ENCODE assay signal across 1 cellular context in the genomic region with DNA sequence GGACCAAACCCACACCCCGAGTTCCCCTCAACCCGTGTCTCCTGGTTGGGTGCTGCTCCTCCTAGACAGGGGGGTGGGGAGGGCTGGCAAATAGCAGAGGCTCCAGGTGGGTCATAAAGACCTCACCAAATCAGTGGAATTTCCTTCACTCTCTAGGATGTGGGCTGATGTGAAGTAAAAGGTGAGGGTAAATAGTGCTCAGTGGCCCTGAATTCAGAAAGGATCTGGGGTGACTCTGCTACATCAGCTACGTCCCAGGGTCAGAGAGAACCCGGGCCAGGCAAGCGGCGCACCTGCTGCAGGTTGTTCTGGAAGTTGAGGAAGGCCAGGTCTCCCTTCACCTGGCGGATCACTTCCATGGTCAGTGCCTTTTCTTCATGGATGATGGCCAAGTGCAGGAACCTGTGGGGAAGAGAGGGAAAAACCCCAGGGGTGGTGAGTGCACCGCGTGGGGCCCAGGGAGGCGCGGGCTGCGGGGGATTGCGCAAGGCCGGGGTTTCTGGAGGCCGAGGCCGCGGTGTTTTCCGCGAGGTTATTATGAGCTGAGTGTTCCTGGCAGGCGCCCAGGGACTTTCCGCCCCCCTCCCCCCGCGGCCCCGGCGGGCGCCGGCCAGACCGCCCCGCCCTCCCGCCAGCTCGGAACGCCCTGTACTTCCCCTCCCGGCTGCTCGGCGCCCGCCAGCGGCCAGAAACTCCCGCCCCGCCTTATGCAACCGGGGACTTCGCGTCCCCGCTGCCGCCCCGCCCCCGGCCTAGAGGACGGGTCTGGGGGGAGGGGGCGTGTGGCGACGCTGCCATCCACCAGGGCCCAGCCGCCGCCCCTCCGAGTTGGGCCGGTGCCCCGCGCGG.
A peak's percentile ranks its signal among the peaks of the same experiment; 100 is the strongest.
TF ChIP-seq lines count a peak whose summit lies in the region.

No MANE protein-coding gene starts in this region.

TF ChIP-seq in HepG2, 621 proteins besides CTCF, POLR2A, EP300 and RAD21 (continued from another document and continues in another):
- TF ChIP-seq, protein P1, sequence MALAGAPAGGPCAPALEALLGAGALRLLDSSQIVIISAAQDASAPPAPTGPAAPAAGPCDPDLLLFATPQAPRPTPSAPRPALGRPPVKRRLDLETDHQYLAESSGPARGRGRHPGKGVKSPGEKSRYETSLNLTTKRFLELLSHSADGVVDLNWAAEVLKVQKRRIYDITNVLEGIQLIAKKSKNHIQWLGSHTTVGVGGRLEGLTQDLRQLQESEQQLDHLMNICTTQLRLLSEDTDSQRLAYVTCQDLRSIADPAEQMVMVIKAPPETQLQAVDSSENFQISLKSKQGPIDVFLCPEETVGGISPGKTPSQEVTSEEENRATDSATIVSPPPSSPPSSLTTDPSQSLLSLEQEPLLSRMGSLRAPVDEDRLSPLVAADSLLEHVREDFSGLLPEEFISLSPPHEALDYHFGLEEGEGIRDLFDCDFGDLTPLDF (CRISPR knock-in tag; IDR thresholded peaks at IDR 0.05) = peak; percentile 89
- TF ChIP-seq ZNF619 (CRISPR knock-in tag; IDR thresholded peaks at IDR 0.05) = peak; percentile 94; the same call in 1 of the 2 replicates
- TF ChIP-seq ZNF10 (CRISPR knock-in tag; IDR thresholded peaks at IDR 0.05; ENCODE audit: borderline replicate concordance, low read depth) = no peak
- TF ChIP-seq LCORL (IDR thresholded peaks at IDR 0.05) = no peak
- TF ChIP-seq LCORL (CRISPR knock-in tag; IDR thresholded peaks at IDR 0.05) = peak; percentile 99
- TF ChIP-seq, protein P2, sequence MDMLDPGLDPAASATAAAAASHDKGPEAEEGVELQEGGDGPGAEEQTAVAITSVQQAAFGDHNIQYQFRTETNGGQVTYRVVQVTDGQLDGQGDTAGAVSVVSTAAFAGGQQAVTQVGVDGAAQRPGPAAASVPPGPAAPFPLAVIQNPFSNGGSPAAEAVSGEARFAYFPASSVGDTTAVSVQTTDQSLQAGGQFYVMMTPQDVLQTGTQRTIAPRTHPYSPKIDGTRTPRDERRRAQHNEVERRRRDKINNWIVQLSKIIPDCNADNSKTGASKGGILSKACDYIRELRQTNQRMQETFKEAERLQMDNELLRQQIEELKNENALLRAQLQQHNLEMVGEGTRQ (IDR thresholded peaks at IDR 0.05; ENCODE audit: low read depth, low read length) = no peak
- TF ChIP-seq, protein P2 (CRISPR knock-in tag; IDR thresholded peaks at IDR 0.05; ENCODE audit: borderline replicate concordance) = peak; percentile 53; the same call in 1 of the 2 replicates
- TF ChIP-seq, protein P3, sequence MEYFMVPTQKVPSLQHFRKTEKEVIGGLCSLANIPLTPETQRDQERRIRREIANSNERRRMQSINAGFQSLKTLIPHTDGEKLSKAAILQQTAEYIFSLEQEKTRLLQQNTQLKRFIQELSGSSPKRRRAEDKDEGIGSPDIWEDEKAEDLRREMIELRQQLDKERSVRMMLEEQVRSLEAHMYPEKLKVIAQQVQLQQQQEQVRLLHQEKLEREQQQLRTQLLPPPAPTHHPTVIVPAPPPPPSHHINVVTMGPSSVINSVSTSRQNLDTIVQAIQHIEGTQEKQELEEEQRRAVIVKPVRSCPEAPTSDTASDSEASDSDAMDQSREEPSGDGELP (IDR thresholded peaks at IDR 0.05; ENCODE audit: borderline replicate concordance, low read depth) = peak; percentile 92; the same call in 1 of the 2 replicates
- TF ChIP-seq HIVEP1 (CRISPR knock-in tag; IDR thresholded peaks at IDR 0.05) = peak; percentile 100
- TF ChIP-seq, protein P4, sequence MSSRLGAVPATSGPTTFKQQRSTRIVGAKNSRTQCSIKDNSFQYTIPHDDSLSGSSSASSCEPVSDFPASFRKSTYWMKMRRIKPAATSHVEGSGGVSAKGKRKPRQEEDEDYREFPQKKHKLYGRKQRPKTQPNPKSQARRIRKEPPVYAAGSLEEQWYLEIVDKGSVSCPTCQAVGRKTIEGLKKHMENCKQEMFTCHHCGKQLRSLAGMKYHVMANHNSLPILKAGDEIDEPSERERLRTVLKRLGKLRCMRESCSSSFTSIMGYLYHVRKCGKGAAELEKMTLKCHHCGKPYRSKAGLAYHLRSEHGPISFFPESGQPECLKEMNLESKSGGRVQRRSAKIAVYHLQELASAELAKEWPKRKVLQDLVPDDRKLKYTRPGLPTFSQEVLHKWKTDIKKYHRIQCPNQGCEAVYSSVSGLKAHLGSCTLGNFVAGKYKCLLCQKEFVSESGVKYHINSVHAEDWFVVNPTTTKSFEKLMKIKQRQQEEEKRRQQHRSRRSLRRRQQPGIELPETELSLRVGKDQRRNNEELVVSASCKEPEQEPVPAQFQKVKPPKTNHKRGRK (CRISPR knock-in tag; IDR thresholded peaks at IDR 0.05) = peak; percentile 85; the same call in 1 of the 2 replicates
- TF ChIP-seq ZNF234 (CRISPR knock-in tag; conservative IDR thresholded peaks at IDR 0.05) = peak; percentile 98
- peak; percentile 99 for TF ChIP-seq GATAD2A (CRISPR knock-in tag; IDR thresholded peaks at IDR 0.05)
- peak; percentile 85 for TF ChIP-seq TEAD3 (CRISPR knock-in tag; optimal IDR thresholded peaks at IDR 0.05; ENCODE audit: borderline replicate concordance)
- TF ChIP-seq ZNF432 (CRISPR knock-in tag; IDR thresholded peaks at IDR 0.05; ENCODE audit: borderline replicate concordance) = no peak
- peak; percentile 50 for TF ChIP-seq RBM22 (optimal IDR thresholded peaks at IDR 0.05; ENCODE audit: low read length)
- TF ChIP-seq ZNF296 (CRISPR knock-in tag; conservative IDR thresholded peaks at IDR 0.05) = no peak
- TF ChIP-seq AGO1 (IDR thresholded peaks at IDR 0.05; ENCODE audit: low read depth, low read length, poor library complexity, severe bottlenecking) = peak; percentile 98
- no peak; the same call in 1 of the 2 replicates for TF ChIP-seq MTF2 (CRISPR knock-in tag; IDR thresholded peaks at IDR 0.05; ENCODE audit: borderline replicate concordance)
- peak; percentile 55; the same call in 1 of the 2 replicates for TF ChIP-seq TEAD2 (CRISPR knock-in tag; IDR thresholded peaks at IDR 0.05)
- no peak; the same call in 1 of the 2 replicates for TF ChIP-seq ZNF543 (CRISPR knock-in tag; IDR thresholded peaks at IDR 0.05)
- TF ChIP-seq ZKSCAN1 (IDR thresholded peaks at IDR 0.05; ENCODE audit: low read length) = no peak; the same call in 1 of the 2 replicates
- TF ChIP-seq, protein P5, sequence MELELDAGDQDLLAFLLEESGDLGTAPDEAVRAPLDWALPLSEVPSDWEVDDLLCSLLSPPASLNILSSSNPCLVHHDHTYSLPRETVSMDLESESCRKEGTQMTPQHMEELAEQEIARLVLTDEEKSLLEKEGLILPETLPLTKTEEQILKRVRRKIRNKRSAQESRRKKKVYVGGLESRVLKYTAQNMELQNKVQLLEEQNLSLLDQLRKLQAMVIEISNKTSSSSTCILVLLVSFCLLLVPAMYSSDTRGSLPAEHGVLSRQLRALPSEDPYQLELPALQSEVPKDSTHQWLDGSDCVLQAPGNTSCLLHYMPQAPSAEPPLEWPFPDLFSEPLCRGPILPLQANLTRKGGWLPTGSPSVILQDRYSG (CRISPR knock-in tag; IDR thresholded peaks at IDR 0.05) = peak; percentile 95
- no peak for TF ChIP-seq FOXA1 (IDR thresholded peaks at IDR 0.05)
- peak; percentile 25 for TF ChIP-seq FOXA1 (CRISPR knock-in tag; IDR thresholded peaks at IDR 0.05)
- TF ChIP-seq, protein P6, sequence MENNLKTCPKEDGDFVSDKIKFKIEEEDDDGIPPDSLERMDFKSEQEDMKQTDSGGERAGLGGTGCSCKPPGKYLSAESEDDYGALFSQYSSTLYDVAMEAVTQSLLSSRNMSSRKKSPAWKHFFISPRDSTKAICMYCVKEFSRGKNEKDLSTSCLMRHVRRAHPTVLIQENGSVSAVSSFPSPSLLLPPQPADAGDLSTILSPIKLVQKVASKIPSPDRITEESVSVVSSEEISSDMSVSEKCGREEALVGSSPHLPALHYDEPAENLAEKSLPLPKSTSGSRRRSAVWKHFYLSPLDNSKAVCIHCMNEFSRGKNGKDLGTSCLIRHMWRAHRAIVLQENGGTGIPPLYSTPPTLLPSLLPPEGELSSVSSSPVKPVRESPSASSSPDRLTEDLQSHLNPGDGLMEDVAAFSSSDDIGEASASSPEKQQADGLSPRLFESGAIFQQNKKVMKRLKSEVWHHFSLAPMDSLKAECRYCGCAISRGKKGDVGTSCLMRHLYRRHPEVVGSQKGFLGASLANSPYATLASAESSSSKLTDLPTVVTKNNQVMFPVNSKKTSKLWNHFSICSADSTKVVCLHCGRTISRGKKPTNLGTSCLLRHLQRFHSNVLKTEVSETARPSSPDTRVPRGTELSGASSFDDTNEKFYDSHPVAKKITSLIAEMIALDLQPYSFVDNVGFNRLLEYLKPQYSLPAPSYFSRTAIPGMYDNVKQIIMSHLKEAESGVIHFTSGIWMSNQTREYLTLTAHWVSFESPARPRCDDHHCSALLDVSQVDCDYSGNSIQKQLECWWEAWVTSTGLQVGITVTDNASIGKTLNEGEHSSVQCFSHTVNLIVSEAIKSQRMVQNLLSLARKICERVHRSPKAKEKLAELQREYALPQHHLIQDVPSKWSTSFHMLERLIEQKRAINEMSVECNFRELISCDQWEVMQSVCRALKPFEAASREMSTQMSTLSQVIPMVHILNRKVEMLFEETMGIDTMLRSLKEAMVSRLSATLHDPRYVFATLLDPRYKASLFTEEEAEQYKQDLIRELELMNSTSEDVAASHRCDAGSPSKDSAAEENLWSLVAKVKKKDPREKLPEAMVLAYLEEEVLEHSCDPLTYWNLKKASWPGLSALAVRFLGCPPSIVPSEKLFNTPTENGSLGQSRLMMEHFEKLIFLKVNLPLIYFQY (CRISPR knock-in tag; IDR thresholded peaks at IDR 0.05; ENCODE audit: borderline replicate concordance) = peak; percentile 81
- TF ChIP-seq PTBP1 (IDR thresholded peaks at IDR 0.05; ENCODE audit: low read depth, low read length, poor library complexity, severe bottlenecking) = peak; percentile 97
- TF ChIP-seq RCOR2 (CRISPR knock-in tag; IDR thresholded peaks at IDR 0.05) = peak; percentile 97
- TF ChIP-seq, protein P7, sequence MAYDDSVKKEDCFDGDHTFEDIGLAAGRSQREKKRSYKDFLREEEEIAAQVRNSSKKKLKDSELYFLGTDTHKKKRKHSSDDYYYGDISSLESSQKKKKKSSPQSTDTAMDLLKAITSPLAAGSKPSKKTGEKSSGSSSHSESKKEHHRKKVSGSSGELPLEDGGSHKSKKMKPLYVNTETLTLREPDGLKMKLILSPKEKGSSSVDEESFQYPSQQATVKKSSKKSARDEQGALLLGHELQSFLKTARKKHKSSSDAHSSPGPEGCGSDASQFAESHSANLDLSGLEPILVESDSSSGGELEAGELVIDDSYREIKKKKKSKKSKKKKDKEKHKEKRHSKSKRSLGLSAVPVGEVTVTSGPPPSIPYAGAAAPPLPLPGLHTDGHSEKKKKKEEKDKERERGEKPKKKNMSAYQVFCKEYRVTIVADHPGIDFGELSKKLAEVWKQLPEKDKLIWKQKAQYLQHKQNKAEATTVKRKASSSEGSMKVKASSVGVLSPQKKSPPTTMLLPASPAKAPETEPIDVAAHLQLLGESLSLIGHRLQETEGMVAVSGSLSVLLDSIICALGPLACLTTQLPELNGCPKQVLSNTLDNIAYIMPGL (CRISPR knock-in tag; IDR thresholded peaks at IDR 0.05; ENCODE audit: borderline replicate concordance in 1 of 2, low read depth in 1 of 2) = peak in 1 of 2 experiments; percentile 95; a peak in 2 of 4 replicates
- peak; percentile 84; the same call in 1 of the 2 replicates for TF ChIP-seq ARNT2 (CRISPR knock-in tag; IDR thresholded peaks at IDR 0.05; ENCODE audit: low read depth)
- peak; percentile 95; the same call in 1 of the 2 replicates for TF ChIP-seq AHR (CRISPR knock-in tag; IDR thresholded peaks at IDR 0.05)
- peak; percentile 86 for TF ChIP-seq GATAD1 (CRISPR knock-in tag; IDR thresholded peaks at IDR 0.05)
- TF ChIP-seq, protein P8, sequence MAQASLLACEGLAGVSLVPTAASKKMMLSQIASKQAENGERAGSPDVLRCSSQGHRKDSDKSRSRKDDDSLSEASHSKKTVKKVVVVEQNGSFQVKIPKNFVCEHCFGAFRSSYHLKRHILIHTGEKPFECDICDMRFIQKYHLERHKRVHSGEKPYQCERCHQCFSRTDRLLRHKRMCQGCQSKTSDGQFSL (CRISPR knock-in tag; IDR thresholded peaks at IDR 0.05) = peak; percentile 75
- TF ChIP-seq MBD4 (IDR thresholded peaks at IDR 0.05; ENCODE audit: borderline replicate concordance, low read length) = no peak
- TF ChIP-seq, protein P9, sequence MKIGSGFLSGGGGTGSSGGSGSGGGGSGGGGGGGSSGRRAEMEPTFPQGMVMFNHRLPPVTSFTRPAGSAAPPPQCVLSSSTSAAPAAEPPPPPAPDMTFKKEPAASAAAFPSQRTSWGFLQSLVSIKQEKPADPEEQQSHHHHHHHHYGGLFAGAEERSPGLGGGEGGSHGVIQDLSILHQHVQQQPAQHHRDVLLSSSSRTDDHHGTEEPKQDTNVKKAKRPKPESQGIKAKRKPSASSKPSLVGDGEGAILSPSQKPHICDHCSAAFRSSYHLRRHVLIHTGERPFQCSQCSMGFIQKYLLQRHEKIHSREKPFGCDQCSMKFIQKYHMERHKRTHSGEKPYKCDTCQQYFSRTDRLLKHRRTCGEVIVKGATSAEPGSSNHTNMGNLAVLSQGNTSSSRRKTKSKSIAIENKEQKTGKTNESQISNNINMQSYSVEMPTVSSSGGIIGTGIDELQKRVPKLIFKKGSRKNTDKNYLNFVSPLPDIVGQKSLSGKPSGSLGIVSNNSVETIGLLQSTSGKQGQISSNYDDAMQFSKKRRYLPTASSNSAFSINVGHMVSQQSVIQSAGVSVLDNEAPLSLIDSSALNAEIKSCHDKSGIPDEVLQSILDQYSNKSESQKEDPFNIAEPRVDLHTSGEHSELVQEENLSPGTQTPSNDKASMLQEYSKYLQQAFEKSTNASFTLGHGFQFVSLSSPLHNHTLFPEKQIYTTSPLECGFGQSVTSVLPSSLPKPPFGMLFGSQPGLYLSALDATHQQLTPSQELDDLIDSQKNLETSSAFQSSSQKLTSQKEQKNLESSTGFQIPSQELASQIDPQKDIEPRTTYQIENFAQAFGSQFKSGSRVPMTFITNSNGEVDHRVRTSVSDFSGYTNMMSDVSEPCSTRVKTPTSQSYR (CRISPR knock-in tag; IDR thresholded peaks at IDR 0.05; ENCODE audit: borderline replicate concordance) = peak; percentile 99
- TF ChIP-seq, protein P10, sequence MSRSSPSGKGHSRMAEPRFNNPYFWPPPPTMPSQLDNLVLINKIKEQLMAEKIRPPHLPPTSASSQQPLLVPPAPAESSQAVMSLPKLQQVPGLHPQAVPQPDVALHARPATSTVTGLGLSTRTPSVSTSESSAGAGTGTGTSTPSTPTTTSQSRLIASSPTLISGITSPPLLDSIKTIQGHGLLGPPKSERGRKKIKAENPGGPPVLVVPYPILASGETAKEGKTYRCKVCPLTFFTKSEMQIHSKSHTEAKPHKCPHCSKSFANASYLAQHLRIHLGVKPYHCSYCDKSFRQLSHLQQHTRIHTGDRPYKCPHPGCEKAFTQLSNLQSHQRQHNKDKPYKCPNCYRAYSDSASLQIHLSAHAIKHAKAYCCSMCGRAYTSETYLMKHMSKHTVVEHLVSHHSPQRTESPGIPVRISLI (CRISPR knock-in tag; IDR thresholded peaks at IDR 0.05; ENCODE audit: borderline replicate concordance) = peak; percentile 91
